In genomic region chr2:205089958-205090357, GRCh38 we compare ENCODE assay signal across 1 cellular context.
TF ChIP-seq lines count a peak whose summit lies in the region.

No MANE protein-coding gene starts in this region.

TF ChIP-seq in K562, 482 proteins besides CTCF, POLR2A, EP300 and RAD21 (continued from another document and continues in another):
- TF ChIP-seq, protein P1, sequence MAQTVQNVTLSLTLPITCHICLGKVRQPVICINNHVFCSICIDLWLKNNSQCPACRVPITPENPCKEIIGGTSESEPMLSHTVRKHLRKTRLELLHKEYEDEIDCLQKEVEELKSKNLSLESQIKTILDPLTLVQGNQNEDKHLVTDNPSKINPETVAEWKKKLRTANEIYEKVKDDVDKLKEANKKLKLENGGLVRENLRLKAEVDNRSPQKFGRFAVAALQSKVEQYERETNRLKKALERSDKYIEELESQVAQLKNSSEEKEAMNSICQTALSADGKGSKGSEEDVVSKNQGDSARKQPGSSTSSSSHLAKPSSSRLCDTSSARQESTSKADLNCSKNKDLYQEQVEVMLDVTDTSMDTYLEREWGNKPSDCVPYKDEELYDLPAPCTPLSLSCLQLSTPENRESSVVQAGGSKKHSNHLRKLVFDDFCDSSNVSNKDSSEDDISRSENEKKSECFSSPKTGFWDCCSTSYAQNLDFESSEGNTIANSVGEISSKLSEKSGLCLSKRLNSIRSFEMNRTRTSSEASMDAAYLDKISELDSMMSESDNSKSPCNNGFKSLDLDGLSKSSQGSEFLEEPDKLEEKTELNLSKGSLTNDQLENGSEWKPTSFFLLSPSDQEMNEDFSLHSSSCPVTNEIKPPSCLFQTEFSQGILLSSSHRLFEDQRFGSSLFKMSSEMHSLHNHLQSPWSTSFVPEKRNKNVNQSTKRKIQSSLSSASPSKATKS (CRISPR knock-in tag; IDR thresholded peaks at IDR 0.05), result no peak
- TF ChIP-seq CTBP1 (IDR thresholded peaks at IDR 0.05; ENCODE audit: borderline replicate concordance) (no peak), ZNF583 (CRISPR knock-in tag; IDR thresholded peaks at IDR 0.05) (no peak), IFI16 (CRISPR knock-in tag; IDR thresholded peaks at IDR 0.05) (no peak), FUS (optimal IDR thresholded peaks at IDR 0.05; ENCODE audit: low read depth, low read length) (no peak), MYBL2 (IDR thresholded peaks at IDR 0.05; ENCODE audit: low read depth) (no peak), MYBL2 (CRISPR knock-in tag; IDR thresholded peaks at IDR 0.05; ENCODE audit: borderline replicate concordance) (no peak), NCOA2 (IDR thresholded peaks at IDR 0.05; ENCODE audit: partially characterized antibody in 2 of 2) (no peak), ZNF766 (CRISPR knock-in tag; conservative IDR thresholded peaks at IDR 0.05) (0 out of 2 replicates have a peak, but pooled peaks have one; percentile 52), KAT8 (IDR thresholded peaks at IDR 0.05; ENCODE audit: low read depth) (no peak), CBFB (CRISPR knock-in tag; IDR thresholded peaks at IDR 0.05) (no peak), SOX6 (IDR thresholded peaks at IDR 0.05) (peak; percentile 51), ZNF696 (CRISPR knock-in tag; conservative IDR thresholded peaks at IDR 0.05) (no peak), ZNF449 (CRISPR knock-in tag; IDR thresholded peaks at IDR 0.05) (no peak), NBN (IDR thresholded peaks at IDR 0.05; ENCODE audit: low read depth) (no peak), ZBTB7A (IDR thresholded peaks at IDR 0.05; ENCODE audit: borderline replicate concordance, control insufficient read depth, low read depth, low read length) (no peak), SREBF1 (IDR thresholded peaks at IDR 0.05; ENCODE audit: borderline replicate concordance, low read depth, low read length) (no peak), ARID2 (IDR thresholded peaks at IDR 0.05) (no peak), TAL1 (IDR thresholded peaks at IDR 0.05) (peak; percentile 72), MTA3 (IDR thresholded peaks at IDR 0.05; ENCODE audit: borderline replicate concordance) (no peak), GATAD2B (IDR thresholded peaks at IDR 0.05; ENCODE audit: borderline replicate concordance) (no peak), CBX2 (IDR thresholded peaks at IDR 0.05; ENCODE audit: insufficient read depth, low read length, poor library complexity, severe bottlenecking) (no peak), MAFG (tag; conservative IDR thresholded peaks at IDR 0.05) (no peak), CSDE1 (IDR thresholded peaks at IDR 0.05) (no peak), SMARCB1 (IDR thresholded peaks at IDR 0.05; ENCODE audit: insufficient read length, low read depth) (no peak), MAZ (CRISPR knock-in tag; conservative IDR thresholded peaks at IDR 0.05 in 1 of 2, IDR thresholded peaks at IDR 0.05 in 1 of 2) (no peak), ASH1L (IDR thresholded peaks at IDR 0.05; ENCODE audit: borderline replicate concordance, low read depth, partially characterized antibody) (no peak), L3MBTL2 (IDR thresholded peaks at IDR 0.05) (peak; percentile 94), KLF16 (IDR thresholded peaks at IDR 0.05) (no peak), HDGF (IDR thresholded peaks at IDR 0.05) (no peak), MEIS2 (IDR thresholded peaks at IDR 0.05; ENCODE audit: partially characterized antibody) (no peak), BHLHE40 (IDR thresholded peaks at IDR 0.05; ENCODE audit: low read length) (peak; percentile 19; the same call in 1 of the 2 replicates), IRF1 (CRISPR knock-in tag; IDR thresholded peaks at IDR 0.05; ENCODE audit: borderline replicate concordance) (no peak), FOXP1 (CRISPR knock-in tag; IDR thresholded peaks at IDR 0.05) (no peak), CAMTA2 (CRISPR knock-in tag; conservative IDR thresholded peaks at IDR 0.05) (no peak), NCOA4 (IDR thresholded peaks at IDR 0.05; ENCODE audit: partially characterized antibody) (no peak), CREB1 (IDR thresholded peaks at IDR 0.05) (no peak), CREB1 (CRISPR knock-in tag; IDR thresholded peaks at IDR 0.05) (no peak), ZBTB11 (CRISPR knock-in tag; IDR thresholded peaks at IDR 0.05) (no peak), KAT2B (IDR thresholded peaks at IDR 0.05; ENCODE audit: low read depth, low read length) (no peak), XRCC5 (IDR thresholded peaks at IDR 0.05; ENCODE audit: low read depth, low read length) (no peak), MCM3 (IDR thresholded peaks at IDR 0.05) (no peak), RFX5 (IDR thresholded peaks at IDR 0.05; ENCODE audit: low read depth, low read length) (no peak), RBM25 (IDR thresholded peaks at IDR 0.05; ENCODE audit: low read depth, low read length, severe bottlenecking) (no peak), REST (CRISPR knock-in tag; IDR thresholded peaks at IDR 0.05; ENCODE audit: low read depth) (no peak), HDAC1 (IDR thresholded peaks at IDR 0.05) (peak in 1 of 2 experiments; percentile 60; a peak in 1 of 4 replicates), ZNF830 (CRISPR knock-in tag; IDR thresholded peaks at IDR 0.05) (no peak), ZNF668 (CRISPR knock-in tag; IDR thresholded peaks at IDR 0.05) (no peak), ZNF347 (CRISPR knock-in tag; IDR thresholded peaks at IDR 0.05; ENCODE audit: low read depth) (no peak), ZNF436 (CRISPR knock-in tag; IDR thresholded peaks at IDR 0.05) (no peak), RB1 (IDR thresholded peaks at IDR 0.05; ENCODE audit: low read depth) (no peak), MCM7 (IDR thresholded peaks at IDR 0.05) (no peak), HDAC2 (IDR thresholded peaks at IDR 0.05) (no peak)
- TF ChIP-seq, protein P2, sequence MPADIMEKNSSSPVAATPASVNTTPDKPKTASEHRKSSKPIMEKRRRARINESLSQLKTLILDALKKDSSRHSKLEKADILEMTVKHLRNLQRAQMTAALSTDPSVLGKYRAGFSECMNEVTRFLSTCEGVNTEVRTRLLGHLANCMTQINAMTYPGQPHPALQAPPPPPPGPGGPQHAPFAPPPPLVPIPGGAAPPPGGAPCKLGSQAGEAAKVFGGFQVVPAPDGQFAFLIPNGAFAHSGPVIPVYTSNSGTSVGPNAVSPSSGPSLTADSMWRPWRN (IDR thresholded peaks at IDR 0.05; ENCODE audit: low read depth), result no peak
- TF ChIP-seq, protein P3, sequence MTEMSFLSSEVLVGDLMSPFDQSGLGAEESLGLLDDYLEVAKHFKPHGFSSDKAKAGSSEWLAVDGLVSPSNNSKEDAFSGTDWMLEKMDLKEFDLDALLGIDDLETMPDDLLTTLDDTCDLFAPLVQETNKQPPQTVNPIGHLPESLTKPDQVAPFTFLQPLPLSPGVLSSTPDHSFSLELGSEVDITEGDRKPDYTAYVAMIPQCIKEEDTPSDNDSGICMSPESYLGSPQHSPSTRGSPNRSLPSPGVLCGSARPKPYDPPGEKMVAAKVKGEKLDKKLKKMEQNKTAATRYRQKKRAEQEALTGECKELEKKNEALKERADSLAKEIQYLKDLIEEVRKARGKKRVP (CRISPR knock-in tag; IDR thresholded peaks at IDR 0.05), result no peak
- TF ChIP-seq, protein P4, sequence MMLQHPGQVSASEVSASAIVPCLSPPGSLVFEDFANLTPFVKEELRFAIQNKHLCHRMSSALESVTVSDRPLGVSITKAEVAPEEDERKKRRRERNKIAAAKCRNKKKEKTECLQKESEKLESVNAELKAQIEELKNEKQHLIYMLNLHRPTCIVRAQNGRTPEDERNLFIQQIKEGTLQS (IDR thresholded peaks at IDR 0.05), result peak; percentile 67; the same call in 1 of the 2 replicates
- TF ChIP-seq, protein P4 (CRISPR knock-in tag; conservative IDR thresholded peaks at IDR 0.05), result no peak
- TF ChIP-seq, protein P5, sequence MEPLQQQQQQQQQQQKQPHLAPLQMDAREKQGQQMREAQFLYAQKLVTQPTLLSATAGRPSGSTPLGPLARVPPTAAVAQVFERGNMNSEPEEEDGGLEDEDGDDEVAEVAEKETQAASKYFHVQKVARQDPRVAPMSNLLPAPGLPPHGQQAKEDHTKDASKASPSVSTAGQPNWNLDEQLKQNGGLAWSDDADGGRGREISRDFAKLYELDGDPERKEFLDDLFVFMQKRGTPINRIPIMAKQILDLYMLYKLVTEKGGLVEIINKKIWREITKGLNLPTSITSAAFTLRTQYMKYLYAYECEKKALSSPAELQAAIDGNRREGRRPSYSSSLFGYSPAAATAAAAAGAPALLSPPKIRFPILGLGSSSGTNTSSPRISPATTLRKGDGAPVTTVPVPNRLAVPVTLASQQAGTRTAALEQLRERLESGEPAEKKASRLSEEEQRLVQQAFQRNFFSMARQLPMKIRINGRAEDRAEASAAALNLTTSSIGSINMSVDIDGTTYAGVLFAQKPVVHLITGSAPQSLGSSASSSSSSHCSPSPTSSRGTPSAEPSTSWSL (CRISPR knock-in tag; IDR thresholded peaks at IDR 0.05; ENCODE audit: borderline replicate concordance), result no peak
- TF ChIP-seq, protein P6, sequence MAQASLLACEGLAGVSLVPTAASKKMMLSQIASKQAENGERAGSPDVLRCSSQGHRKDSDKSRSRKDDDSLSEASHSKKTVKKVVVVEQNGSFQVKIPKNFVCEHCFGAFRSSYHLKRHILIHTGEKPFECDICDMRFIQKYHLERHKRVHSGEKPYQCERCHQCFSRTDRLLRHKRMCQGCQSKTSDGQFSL (CRISPR knock-in tag; IDR thresholded peaks at IDR 0.05), result no peak
- TF ChIP-seq, protein P6 (tag; IDR thresholded peaks at IDR 0.05), result no peak
- TF ChIP-seq, protein P7, sequence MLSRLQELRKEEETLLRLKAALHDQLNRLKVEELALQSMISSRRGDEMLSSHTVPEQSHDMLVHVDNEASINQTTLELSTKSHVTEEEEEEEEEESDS (CRISPR knock-in tag; IDR thresholded peaks at IDR 0.05), result no peak
